28 cellular contexts compared by ENCODE assay signal in genomic region chr6:64983108-64983507, GRCh38.
"Had no signal": no experiment of that assay in that cellular context is flagged by ENCODE, and none has a peak within 500 bp of the region (broad histone marks: within the 10 kb centered on the region; RNA-seq: fewer than 3 reads in every experiment).

No MANE protein-coding gene starts in this region.

- H3K27ac ChIP-seq: stomach, suprapubic skin, testis, thoracic aorta, thyroid gland, tibial artery, tibial nerve, transverse colon, upper lobe of left lung, upper lobe of right lung, uterus, vagina had no signal

- H3K4me3 Mint-ChIP-seq: stimulated activated effector memory CD8-positive, alpha-beta T cell treated with anti-CD3 and anti-CD28 coated beads, Interleukin-12 subunit alpha, Interleukin-12 subunit beta, amount 100 ng/mL, for 72 hours; stimulated activated memory B cell treated with anti-CD40 and anti-IgM and Interleukin-4, amounts not matched to agents 10 μg/mL and 1 μg/mL and 100 μg/mL, for 72 hours; stimulated activated naive B cell treated with anti-CD40 and anti-IgM and Interleukin-4, amounts not matched to agents 10 μg/mL and 1 μg/mL and 100 μg/mL, for 72 hours; stimulated activated naive CD8-positive, alpha-beta T cell treated with anti-CD3 and anti-CD28 coated beads, Interleukin-15, amount 100 ng/mL, for 72 hours; stimulated activated naive CD8-positive, alpha-beta T cell treated with anti-CD3 and anti-CD28 coated beads, Interleukin-15, Interleukin-2, amounts not matched to agents 100 ng/mL and 50 ng/mL, for 24 hours; type B pancreatic cell had no signal

- H3K27me3 ChIP-seq: stomach, suprapubic skin, testis, thyroid gland, tibial artery, tibial nerve, transverse colon, upper lobe of left lung, upper lobe of right lung, uterus, vagina had no signal

- H3K27ac Mint-ChIP-seq: stimulated activated effector memory CD8-positive, alpha-beta T cell treated with anti-CD3 and anti-CD28 coated beads, Interleukin-12 subunit alpha, Interleukin-12 subunit beta, amount 100 ng/mL, for 72 hours; stimulated activated memory B cell treated with anti-CD40 and anti-IgM and Interleukin-4, amounts not matched to agents 10 μg/mL and 1 μg/mL and 100 μg/mL, for 72 hours; stimulated activated naive B cell treated with anti-CD40 and anti-IgM and Interleukin-4, amounts not matched to agents 10 μg/mL and 1 μg/mL and 100 μg/mL, for 72 hours; stimulated activated naive CD8-positive, alpha-beta T cell treated with anti-CD3 and anti-CD28 coated beads, Interleukin-15, amount 100 ng/mL, for 72 hours; stimulated activated naive CD8-positive, alpha-beta T cell treated with anti-CD3 and anti-CD28 coated beads, Interleukin-15, Interleukin-2, amounts not matched to agents 100 ng/mL and 50 ng/mL, for 24 hours; type B pancreatic cell had no signal

- H3K9me3 ChIP-seq: stomach, suprapubic skin, testis, thoracic aorta, thyroid gland, tibial artery, tibial nerve, transverse colon, upper lobe of left lung, upper lobe of right lung, uterus, vagina had no signal

- DNase-seq: stimulated activated CD4-positive, alpha-beta T cell treated with anti-CD3 and anti-CD28 coated beads, Interleukin-2, amount 100 ng/mL, for 48 hours; stimulated activated CD4-positive, alpha-beta T cell treated with anti-CD3 and anti-CD28 coated beads, Interleukin-4, amount 100 ng/mL, for 1 hour; stimulated activated CD4-positive, alpha-beta T cell treated with anti-CD3 and anti-CD28 coated beads, Interleukin-4, amount 100 ng/mL, for 24 hours; stimulated activated CD4-positive, alpha-beta T cell treated with anti-CD3 and anti-CD28 coated beads, Interleukin-4, amount 100 ng/mL, for 4 hours; stimulated activated CD8-positive, alpha-beta memory T cell treated with anti-CD3 and anti-CD28 coated beads, Interleukin-4, amount 100 ng/mL, for 48 hours; stimulated activated naive B cell treated with anti-CD40 and anti-IgM and Interleukin-4, amounts not matched to agents 10 μg/mL and 1 μg/mL and 100 μg/mL, for 72 hours; stimulated activated naive CD4-positive, alpha-beta T cell; stimulated activated naive CD4-positive, alpha-beta T cell treated with Interleukin-2 at 50 U/mL for 16 hours; stimulated activated naive CD8-positive, alpha-beta T cell treated with anti-CD3 and anti-CD28 coated beads, Interleukin-15, amount 100 ng/mL, for 72 hours; stimulated activated naive CD8-positive, alpha-beta T cell treated with anti-CD3 and anti-CD28 coated beads, Interleukin-15, Interleukin-2, amounts not matched to agents 100 U/mL and 50 U/mL, for 24 hours; stomach; substantia nigra; testis; thyroid gland; tibial artery; transverse colon; trophoblast cell; upper lobe of left lung; upper lobe of right lung; uterus had no signal

- H3K36me3 ChIP-seq: stomach, suprapubic skin, thoracic aorta, thyroid gland, tibial artery, tibial nerve, transverse colon, upper lobe of left lung, upper lobe of right lung, uterus, vagina had no signal

- H3K4me3 ChIP-seq: stomach, suprapubic skin, testis, thoracic aorta, thyroid gland, tibial artery, tibial nerve, transverse colon, upper lobe of left lung, upper lobe of right lung, uterus, vagina had no signal

- H3K9me3 Mint-ChIP-seq: stimulated activated memory B cell treated with anti-CD40 and anti-IgM and Interleukin-4, amounts not matched to agents 10 μg/mL and 1 μg/mL and 100 μg/mL, for 72 hours; stimulated activated naive CD8-positive, alpha-beta T cell treated with anti-CD3 and anti-CD28 coated beads, Interleukin-15, amount 100 ng/mL, for 72 hours; stimulated activated naive CD8-positive, alpha-beta T cell treated with anti-CD3 and anti-CD28 coated beads, Interleukin-15, Interleukin-2, amounts not matched to agents 100 ng/mL and 50 ng/mL, for 24 hours had no signal

- H3K27me3 Mint-ChIP-seq: stimulated activated memory B cell treated with anti-CD40 and anti-IgM and Interleukin-4, amounts not matched to agents 10 μg/mL and 1 μg/mL and 100 μg/mL, for 72 hours; stimulated activated naive B cell treated with anti-CD40 and anti-IgM and Interleukin-4, amounts not matched to agents 10 μg/mL and 1 μg/mL and 100 μg/mL, for 72 hours; stimulated activated naive CD8-positive, alpha-beta T cell treated with anti-CD3 and anti-CD28 coated beads, Interleukin-15, amount 100 ng/mL, for 72 hours; stimulated activated naive CD8-positive, alpha-beta T cell treated with anti-CD3 and anti-CD28 coated beads, Interleukin-15, Interleukin-2, amounts not matched to agents 100 ng/mL and 50 ng/mL, for 24 hours had no signal

- ATAC-seq: stimulated activated effector memory CD8-positive, alpha-beta T cell treated with anti-CD3 and anti-CD28 coated beads, Interleukin-12 subunit alpha, Interleukin-12 subunit beta, amount 100 ng/mL, for 72 hours; stimulated activated memory B cell treated with anti-CD40 and anti-IgM and Interleukin-4, amounts not matched to agents 10 μg/mL and 1 μg/mL and 100 μg/mL, for 72 hours; stimulated activated naive B cell treated with anti-CD40 and anti-IgM and Interleukin-4, amounts not matched to agents 10 μg/mL and 1 μg/mL and 100 μg/mL, for 72 hours; stimulated activated naive CD8-positive, alpha-beta T cell treated with anti-CD3 and anti-CD28 coated beads, Interleukin-15, amount 100 ng/mL, for 72 hours; stimulated activated naive CD8-positive, alpha-beta T cell treated with anti-CD3 and anti-CD28 coated beads, Interleukin-15, Interleukin-2, amounts not matched to agents 100 U/mL and 50 U/mL, for 24 hours; upper lobe of right lung had no signal

- H3K4me1 Mint-ChIP-seq: stimulated activated effector memory CD8-positive, alpha-beta T cell treated with anti-CD3 and anti-CD28 coated beads, Interleukin-12 subunit alpha, Interleukin-12 subunit beta, amount 100 ng/mL, for 72 hours; stimulated activated memory B cell treated with anti-CD40 and anti-IgM and Interleukin-4, amounts not matched to agents 10 μg/mL and 1 μg/mL and 100 μg/mL, for 72 hours; stimulated activated naive B cell treated with anti-CD40 and anti-IgM and Interleukin-4, amounts not matched to agents 10 μg/mL and 1 μg/mL and 100 μg/mL, for 72 hours; stimulated activated naive CD8-positive, alpha-beta T cell treated with anti-CD3 and anti-CD28 coated beads, Interleukin-15, amount 100 ng/mL, for 72 hours had no signal

- H3K4me1 ChIP-seq: stomach, suprapubic skin, testis, thyroid gland, tibial artery, tibial nerve, transverse colon, upper lobe of left lung, upper lobe of right lung, uterus, vagina had no signal

- H3K36me3 Mint-ChIP-seq: stimulated activated effector memory CD8-positive, alpha-beta T cell treated with anti-CD3 and anti-CD28 coated beads, Interleukin-12 subunit alpha, Interleukin-12 subunit beta, amount 100 ng/mL, for 72 hours; stimulated activated memory B cell treated with anti-CD40 and anti-IgM and Interleukin-4, amounts not matched to agents 10 μg/mL and 1 μg/mL and 100 μg/mL, for 72 hours; stimulated activated naive B cell treated with anti-CD40 and anti-IgM and Interleukin-4, amounts not matched to agents 10 μg/mL and 1 μg/mL and 100 μg/mL, for 72 hours; type B pancreatic cell had no signal
